ENCODE assay signal across 11 cellular contexts in the genomic region with DNA sequence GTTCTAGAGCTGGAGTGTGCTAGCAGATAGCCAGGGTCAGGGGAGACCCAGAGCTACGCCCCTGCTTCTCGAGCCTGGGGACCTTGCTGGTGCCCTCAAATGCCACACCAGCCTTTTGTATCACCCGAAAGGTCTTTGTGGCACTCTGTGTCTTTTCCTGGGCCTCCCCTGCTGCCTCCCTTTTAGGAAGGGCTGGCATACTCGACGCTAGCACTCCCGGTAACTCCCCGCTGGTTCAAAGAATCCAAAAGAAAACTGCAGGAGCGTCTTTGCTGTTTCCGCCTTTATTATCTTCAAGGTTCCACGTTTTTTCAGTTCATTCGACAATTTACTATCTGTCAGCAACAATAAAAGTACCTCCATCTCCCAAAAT. TPM values are rescaled to one million over a fixed set of nuclear protein-coding genes. Genes with fewer than 3 reads are reported as not detected.
A peak's percentile ranks its signal among the peaks of the same experiment; 100 is the strongest.
DNase-seq lines count a peak whose midpoint lies in the region; ATAC-seq and TF ChIP-seq lines count a peak whose summit lies in the region.
"Had no signal": no experiment of that assay in that cellular context is flagged by ENCODE, and none has a peak within 500 bp of the region (broad histone marks: within the 10 kb centered on the region; RNA-seq: fewer than 3 reads in every experiment).

No MANE protein-coding gene starts in this region.

- DNase-seq in PC-3 (no peak), mesothelial cell of epicardium (ENCODE audit: low spot score in 2 of 2, unreplicated experiment in 2 of 2) (no peak), substantia nigra (lab: John Stamatoyannopoulos, UW) (peak in 1 of 49 donors; percentile 34), NAMALWA (ENCODE audit: low spot score) (no peak), foreskin fibroblast (no peak)
- DNase-seq: activated CD8-positive, alpha-beta memory T cell treated with anti-CD3 and anti-CD28 coated beads, Interleukin-2, amount 50 U/mL, for 4 hours; stimulated activated naive CD4-positive, alpha-beta T cell had no signal

- H3K9ac ChIP-seq in PC-3 (ENCODE audit: low read length): peak overlapping the region; percentile 78

- TF ChIP-seq CTCF in PC-3 (conservative IDR thresholded peaks at IDR 0.05; ENCODE audit: low read depth, low read length) (no peak), mesothelial cell of epicardium (IDR thresholded peaks at IDR 0.05; ENCODE audit: unreplicated experiment) (no peak), foreskin fibroblast (IDR thresholded peaks at IDR 0.05; ENCODE audit: low read depth, low read length) (no peak)

- peaks cover 98% of the 10 kb centered on the region for H3K79me2 ChIP-seq in PC-3 (ENCODE audit: low read length)

- H3K4me1 Mint-ChIP-seq in mesothelial cell of epicardium: peaks cover 35% of the 10 kb centered on the region

- no peaks in the 10 kb centered on the region for H3F3A ChIP-seq in PC-3 (ENCODE audit: low read length, unreplicated experiment)

- ATAC-seq in PC-3: no peak
- ATAC-seq in HG03469 (IDR thresholded peaks at IDR 0.05; ENCODE audit: unreplicated experiment): no peak
- no peak for ATAC-seq in GM19452 (IDR thresholded peaks at IDR 0.05; ENCODE audit: unreplicated experiment)

- H3K4me3 ChIP-seq in PC-3 (ENCODE audit: low read length) (peak overlapping the region; percentile 38; the same call in 1 of the 2 replicates), foreskin fibroblast (ENCODE audit: low read depth in 1 of 2, low read length in 2 of 2) (peak overlapping the region in 1 of 2 donors; percentile 23)

- CTCF ChIA-PET in PC-3 (lab: Charles Lee): no interaction called here

- TSS peak; percentile 90 for BruUV-seq in PC-3 (replicated peaks; lab: Mats Ljungman, UMichigan)

- no peaks in the 10 kb centered on the region for H3K27me3 Mint-ChIP-seq in mesothelial cell of epicardium (ENCODE audit: low read depth)

- peaks cover 17% of the 10 kb centered on the region for H3K36me3 ChIP-seq in PC-3 (ENCODE audit: low read depth, low read length)

- intact Hi-C loops in PC-3 (cut with micrococcal nuclease): loop anchor here (5.0 kb wide), 1 partner anchor 33 kb away; no protein-coding TSS in a partner anchor

- POLR2A ChIA-PET in PC-3 (lab: Charles Lee; ENCODE audit: unreplicated experiment): interaction anchor here (0.5 kb wide), 1 partner anchor 33 kb away, joined by 10 read pairs; no protein-coding TSS in a partner anchor

- H3K4me3 Mint-ChIP-seq in mesothelial cell of epicardium: no peak overlapping the region
- H3K4me3 Mint-ChIP-seq: T-helper 2 cell treated with Interferon-gamma antibody and Interleukin-4, amounts not matched to agents 5 μg/mL and 100 μg/mL, for 36 hours had no signal

- no peaks in the 10 kb centered on the region for H3K9me2 ChIP-seq in PC-3 (replicated peaks; ENCODE audit: low read length)

- no peaks in the 10 kb centered on the region for H3K9me3 ChIP-seq in PC-3 (ENCODE audit: low read length)

- H3K27ac ChIP-seq in PC-3 (ENCODE audit: low read length): peak overlapping the region; percentile 96
- peak overlapping the region; percentile 78 for H3K27ac ChIP-seq in cingulate gyrus (ENCODE audit: low read depth, low read length)
- H3K27ac ChIP-seq in substantia nigra (ENCODE audit: low read depth, low read length, poor library complexity, severe bottlenecking): peak overlapping the region; percentile 62

- H3K27ac Mint-ChIP-seq in mesothelial cell of epicardium: peak overlapping the region; percentile 88
- H3K27ac Mint-ChIP-seq: T-helper 2 cell treated with Interferon-gamma antibody and Interleukin-4, amounts not matched to agents 5 μg/mL and 100 μg/mL, for 36 hours had no signal

- H3K9me3 Mint-ChIP-seq in mesothelial cell of epicardium: no peaks in the 10 kb centered on the region
- H3K9me3 Mint-ChIP-seq: T-helper 2 cell treated with Interferon-gamma antibody and Interleukin-4, amounts not matched to agents 5 μg/mL and 100 μg/mL, for 36 hours had no signal

- no peak overlapping the region for H2AFZ ChIP-seq in PC-3 (ENCODE audit: low read length)

- H3K36me3 Mint-ChIP-seq in mesothelial cell of epicardium: peaks cover 24% of the 10 kb centered on the region

- no peaks in the 10 kb centered on the region for H4K20me1 ChIP-seq in PC-3 (ENCODE audit: low read length)

- peaks cover 38% of the 10 kb centered on the region for H3K4me1 ChIP-seq in PC-3 (ENCODE audit: insufficient read depth, low read length)

- H3K4me2 ChIP-seq in PC-3 (ENCODE audit: low read length): peak overlapping the region; percentile 51

- H3K27me3 ChIP-seq in PC-3 (ENCODE audit: low read length): no peaks in the 10 kb centered on the region

RNA-seq across cellular contexts. Expression of a gene that starts 36.3 kb away (rescaled TPM):
- total RNA-seq in PC-3 (2014; rRNA removed) (78.9 and 97.2 TPM in 2 replicates), mesothelial cell of epicardium (115 to 122 TPM (median 121 TPM) in 3 replicates)
